1 cellular context compared by ENCODE assay signal in genomic region chr5:32126691-32127090, GRCh38.
TF ChIP-seq lines count a peak whose summit lies in the region.

No MANE protein-coding gene starts in this region.

TF ChIP-seq in HepG2, 621 proteins besides CTCF, POLR2A, EP300 and RAD21 (continued from another document):
- no peak for TF ChIP-seq ZNF501 (CRISPR knock-in tag; IDR thresholded peaks at IDR 0.05)
- TF ChIP-seq RCOR2 (CRISPR knock-in tag; IDR thresholded peaks at IDR 0.05), result no peak
- TF ChIP-seq ZMYM3 (CRISPR knock-in tag; IDR thresholded peaks at IDR 0.05), result no peak
- TF ChIP-seq RBM22 (optimal IDR thresholded peaks at IDR 0.05; ENCODE audit: low read length), result no peak
- no peak for TF ChIP-seq MAX (IDR thresholded peaks at IDR 0.05)
- no peak for TF ChIP-seq ATRX (CRISPR knock-in tag; IDR thresholded peaks at IDR 0.05; ENCODE audit: borderline replicate concordance)
- no peak for TF ChIP-seq ARHGAP35 (CRISPR knock-in tag; IDR thresholded peaks at IDR 0.05; ENCODE audit: borderline replicate concordance)
- TF ChIP-seq TP53 (CRISPR knock-in tag; conservative IDR thresholded peaks at IDR 0.05), result no peak
